Comparison of ENCODE assay signal across 8 cellular contexts in the genomic region with DNA sequence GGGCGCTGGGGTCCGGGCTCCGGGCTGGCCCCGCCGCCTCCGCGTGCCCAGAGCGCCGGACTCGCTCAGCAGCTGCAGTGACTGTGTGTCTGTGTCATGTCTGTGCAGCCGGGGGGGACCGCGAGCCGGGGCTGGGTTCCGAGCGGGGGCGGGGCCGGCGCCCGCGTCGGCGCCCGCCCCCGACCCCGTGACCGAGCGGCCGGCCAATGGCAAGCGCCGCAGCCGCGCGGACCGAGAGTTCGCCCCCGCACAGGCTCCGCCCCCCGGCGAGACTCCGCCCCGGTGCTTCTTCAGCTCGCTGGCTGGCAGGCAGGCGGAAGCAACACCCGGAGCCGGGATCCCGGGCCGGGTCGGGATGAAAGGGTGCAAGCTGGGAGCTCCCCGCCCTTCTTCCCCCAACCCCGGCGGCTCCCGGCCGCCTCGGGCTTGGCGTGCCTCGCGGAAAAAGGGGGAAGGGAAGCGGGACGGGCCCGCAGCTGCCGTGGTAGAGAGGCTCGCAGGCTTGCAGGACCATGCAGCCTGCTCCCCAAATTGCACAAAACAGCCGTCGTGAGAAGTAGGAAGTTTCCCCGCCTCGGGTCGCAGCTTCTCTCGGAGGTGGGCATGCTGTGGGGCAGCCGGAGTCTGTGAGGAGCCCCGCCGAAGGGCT. TPM values are rescaled to one million over a fixed set of nuclear protein-coding genes. Genes with fewer than 3 reads are reported as not detected.
DNase-seq lines count a peak whose midpoint lies in the region; ATAC-seq, FAIRE-seq and TF ChIP-seq lines count a peak whose summit lies in the region.

No MANE protein-coding gene starts in this region.

- peak; percentile 86 for FAIRE-seq in endothelial cell of umbilical vein (lab: Jason Lieb, UNC)

- H3K9me3 ChIP-seq in BLaER1 treated with 17β-estradiol and CSF1 and Interleukin-3, amounts not matched to agents 10 nM and 100 nM (replicated peaks in 1 of 11), result no peaks in the 10 kb centered on the region
- H3K9me3 ChIP-seq in endothelial cell of umbilical vein (replicated peaks; ENCODE audit: control insufficient read depth, insufficient read depth, low read length), result no peaks in the 10 kb centered on the region

- peaks cover 36% of the 10 kb centered on the region for H3K27me3 Mint-ChIP-seq in mesothelial cell of epicardium (ENCODE audit: low read depth)

- H3K36me3 ChIP-seq in BLaER1 treated with 17β-estradiol and CSF1 and Interleukin-3, amounts not matched to agents 10 nM and 100 nM, result peaks cover 0 to 15% (median 0%) of the 10 kb centered on the region in 11 experiments; a peak in 7 of 22 replicates
- H3K36me3 ChIP-seq in endothelial cell of umbilical vein (ENCODE audit: control insufficient read depth in 2 of 2, extremely low read depth in 1 of 2, insufficient read depth in 2 of 2, low read length in 2 of 2), result no peaks in the 10 kb centered on the region

- peaks cover 35% of the 10 kb centered on the region for H3K4me1 Mint-ChIP-seq in mesothelial cell of epicardium

- no TSS peak for BruUV-seq in endothelial cell of umbilical vein (replicated peaks; lab: Mats Ljungman, UMichigan)

- H3K9me3 Mint-ChIP-seq in mesothelial cell of epicardium, result no peaks in the 10 kb centered on the region

- H4K20me1 ChIP-seq in BLaER1 treated with 17β-estradiol and CSF1 and Interleukin-3, amounts not matched to agents 10 nM and 100 nM, result peaks cover 40 to 47% (median 42%) of the 10 kb centered on the region in 11 experiments; a peak in 20 of 22 replicates
- H4K20me1 ChIP-seq in endothelial cell of umbilical vein (replicated peaks; ENCODE audit: control insufficient read depth, extremely low read depth, insufficient read depth, low read length), result no peaks in the 10 kb centered on the region

- TF ChIP-seq POLR2A in endothelial cell of umbilical vein (IDR thresholded peaks at IDR 0.05; ENCODE audit: low read depth, low read length), result no peak

- H2AFZ ChIP-seq in endothelial cell of umbilical vein (ENCODE audit: low read depth, low read length), result peak overlapping the region; percentile 88

- H3K4me1 ChIP-seq in BLaER1 treated with 17β-estradiol and CSF1 and Interleukin-3, amounts not matched to agents 10 nM and 100 nM, result peaks cover 34 to 47% (median 41%) of the 10 kb centered on the region in 10 experiments
- peaks cover 4% of the 10 kb centered on the region for H3K4me1 ChIP-seq in endothelial cell of umbilical vein (ENCODE audit: control insufficient read depth, extremely low read depth, insufficient read depth, low read length)

- H3K4me2 ChIP-seq in BLaER1 treated with 17β-estradiol and CSF1 and Interleukin-3, amounts not matched to agents 10 nM and 100 nM, result peak overlapping the region; percentile 89 to 99 (median 98)
- peak overlapping the region; percentile 80 for H3K4me2 ChIP-seq in endothelial cell of umbilical vein (ENCODE audit: insufficient read depth, low read length)

- dilution Hi-C loops in endothelial cell of umbilical vein (cut with MboI; ENCODE audit: extremely low pct_ligation_motif_present, low sequenced_read_pairs), result no loop called here

- H3K27me3 ChIP-seq in BLaER1 treated with 17β-estradiol and CSF1 and Interleukin-3, amounts not matched to agents 10 nM and 100 nM, result peaks cover 0 to 11% (median 0%) of the 10 kb centered on the region in 11 experiments; a peak in 5 of 22 replicates
- peaks cover 26 to 29% of the 10 kb centered on the region in 2 experiments for H3K27me3 ChIP-seq in endothelial cell of umbilical vein (ENCODE audit: control insufficient read depth in 2 of 2, insufficient read depth in 2 of 2, low read length in 2 of 2)

- H3K79me2 ChIP-seq in endothelial cell of umbilical vein (ENCODE audit: control insufficient read depth, insufficient read depth, low read length), result no peaks in the 10 kb centered on the region

- DNase-seq in NCI-H82 treated with DMSO at 0.1 percent for 48 hours (lab: John Stamatoyannopoulos, UW; ENCODE audit: unreplicated experiment) (peak; percentile 47), activated T-cell treated with anti-CD3 and anti-CD28 coated beads for 1 hour (ENCODE audit: low read depth) (peak; percentile 84), endothelial cell of umbilical vein (ENCODE audit: low read depth, low spot score) (peak; percentile 84), mesothelial cell of epicardium (ENCODE audit: low spot score in 2 of 2, unreplicated experiment in 2 of 2) (peak; percentile 98 to 99)
- DNase-seq in stimulated activated CD8-positive, alpha-beta memory T cell treated with anti-CD3 and anti-CD28 coated beads, Interleukin-15, amount 100 ng/mL, for 1 hour (ENCODE audit: low read depth), result peak; percentile 69

- TF ChIP-seq CTCF in endothelial cell of umbilical vein (IDR thresholded peaks at IDR 0.05; ENCODE audit: extremely low read depth in 1 of 2, insufficient read depth in 1 of 2, low read depth in 1 of 2, low read length in 2 of 2), result no peak
- no peak for TF ChIP-seq CTCF in mesothelial cell of epicardium (IDR thresholded peaks at IDR 0.05; ENCODE audit: unreplicated experiment)

- H3K36me3 Mint-ChIP-seq in mesothelial cell of epicardium, result no peaks in the 10 kb centered on the region

- peak overlapping the region; percentile 55 to 83 (median 75); a peak in 21 of 22 replicates for H3K27ac ChIP-seq in BLaER1 treated with 17β-estradiol and CSF1 and Interleukin-3, amounts not matched to agents 10 nM and 100 nM
- no peak overlapping the region for H3K27ac ChIP-seq in endothelial cell of umbilical vein (ENCODE audit: insufficient read depth, low read depth, low read length)

- no peaks in the 10 kb centered on the region for H3K9me1 ChIP-seq in endothelial cell of umbilical vein (replicated peaks; ENCODE audit: control insufficient read depth, extremely low read depth, insufficient read depth, low read length)

- H3K4me3 ChIP-seq in BLaER1 treated with 17β-estradiol and CSF1 and Interleukin-3, amounts not matched to agents 10 nM and 100 nM, result peak overlapping the region; percentile 87 to 96 (median 90)
- H3K4me3 ChIP-seq in endothelial cell of umbilical vein (replicated peaks in 1 of 3; ENCODE audit: insufficient read depth in 1 of 3, low read depth in 1 of 3, low read length in 3 of 3), result peak overlapping the region in 2 of 3 experiments; percentile 33 to 46

- peak overlapping the region; percentile 94 for H3K4me3 Mint-ChIP-seq in mesothelial cell of epicardium

- ATAC-seq in GM19397 (IDR thresholded peaks at IDR 0.05; ENCODE audit: unreplicated experiment), result peak; percentile 71
- peak; percentile 68 for ATAC-seq in HG03521 (IDR thresholded peaks at IDR 0.05; ENCODE audit: unreplicated experiment)

- peak overlapping the region; percentile 94 for H3K27ac Mint-ChIP-seq in mesothelial cell of epicardium

- CTCF ChIA-PET in endothelial cell of umbilical vein (lab: Charles Lee), result interaction anchor here (1.4 kb wide), 3 partner anchors 1103 to 1311 kb away, joined by 4 to 5 read pairs (median 4); no protein-coding TSS in a partner anchor

- H3K9ac ChIP-seq in BLaER1 treated with 17β-estradiol and CSF1 and Interleukin-3, amounts not matched to agents 10 nM and 100 nM, result peak overlapping the region; percentile 82 to 92 (median 86)
- no peak overlapping the region for H3K9ac ChIP-seq in endothelial cell of umbilical vein (replicated peaks; ENCODE audit: extremely low read depth, insufficient read depth, low read length)

- intact Hi-C loops in endothelial cell of umbilical vein (cut with micrococcal nuclease), result loop anchor here (5.0 kb wide), 1 partner anchor 1311 kb away; no protein-coding TSS in a partner anchor

- POLR2A ChIA-PET in endothelial cell of umbilical vein (lab: Charles Lee), result no interaction called here

TF ChIP-seq in endothelial cell of umbilical vein, 7 proteins besides CTCF, POLR2A, EP300 and RAD21:
- TF ChIP-seq FOS (IDR thresholded peaks at IDR 0.05; ENCODE audit: borderline replicate concordance, insufficient read depth, low read length) (no peak), MYC (IDR thresholded peaks at IDR 0.05; ENCODE audit: low read depth, low read length) (no peak), JUN (IDR thresholded peaks at IDR 0.05; ENCODE audit: borderline replicate concordance, insufficient read depth, insufficient read length, low read depth) (no peak), EZH2 (IDR thresholded peaks at IDR 0.05; ENCODE audit: borderline replicate concordance, low read depth, low read length, severe bottlenecking) (no peak)
- TF ChIP-seq, protein P1, sequence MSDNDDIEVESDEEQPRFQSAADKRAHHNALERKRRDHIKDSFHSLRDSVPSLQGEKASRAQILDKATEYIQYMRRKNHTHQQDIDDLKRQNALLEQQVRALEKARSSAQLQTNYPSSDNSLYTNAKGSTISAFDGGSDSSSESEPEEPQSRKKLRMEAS (IDR thresholded peaks at IDR 0.05; ENCODE audit: insufficient read depth, insufficient read length), result no peak

RNA-seq across cellular contexts. Expression of a gene that starts 0.8 kb away (rescaled TPM):
- 4.4 TPM in 2 replicates for total RNA-seq in endothelial cell of umbilical vein
- polyA plus RNA-seq in endothelial cell of umbilical vein, result 0.72 and 0.95 TPM in 2 replicates
- polyA plus RNA-seq in endothelial cell of umbilical vein (2011; cell fraction: cytosol; rRNA removed), result 0.68 and 0.76 TPM in 2 replicates
- 0.51 and 0.71 TPM in 2 replicates for polyA plus RNA-seq in endothelial cell of umbilical vein (2011; cell fraction: nucleus; rRNA removed)
- 0.51 and 0.76 TPM in 2 replicates for polyA plus RNA-seq in endothelial cell of umbilical vein (2012)
- polyA minus RNA-seq in endothelial cell of umbilical vein, result 2.9 and 3.6 TPM in 2 replicates
- not detected for polyA minus RNA-seq in endothelial cell of umbilical vein (2011; cell fraction: cytosol; rRNA and poly(A)+ RNA removed)
- polyA minus RNA-seq in endothelial cell of umbilical vein (2011; cell fraction: nucleus; rRNA and poly(A)+ RNA removed), result 2.4 and 3.4 TPM in 2 replicates
- 29.8 to 35.7 TPM (median 32.3 TPM) in 3 replicates for total RNA-seq in mesothelial cell of epicardium

Comparison
In these comparisons a context has a peak if more than half of its experiments do, and no peak if none do; other contexts are left out.
1. DNase-seq: peak in every context shown above with its lines; median percentile 98 in mesothelial cell of epicardium; 84 in activated T-cell treated with anti-CD3 and anti-CD28 coated beads for 1 hour; 84 in endothelial cell of umbilical vein; 69 in stimulated activated CD8-positive, alpha-beta memory T cell treated with anti-CD3 and anti-CD28 coated beads, Interleukin-15, amount 100 ng/mL, for 1 hour; 47 in NCI-H82 treated with DMSO at 0.1 percent for 48 hours.